Comparison of ENCODE assay signal across 8 cellular contexts in genomic region chr19:17281391-17282304, GRCh38. TPM values are rescaled to one million over a fixed set of nuclear protein-coding genes. Genes with fewer than 3 reads are reported as not detected.
A peak's percentile ranks its signal among the peaks of the same experiment; 100 is the strongest.
DNase-seq lines count a peak whose midpoint lies in the region; ATAC-seq and TF ChIP-seq lines count a peak whose summit lies in the region.

TSS of gene ANKLE1 (plus strand) at chr19:17281901. CDS start at chr19:17281921, 20 bp downstream.

- H3K27ac ChIP-seq in gastroesophageal sphincter, result no peak within 1 kb of the TSS
- H3K27ac ChIP-seq in prostate gland, result no peak within 1 kb of the TSS

- POLR2A ChIA-PET in activated CD8-positive, alpha-beta memory T cell treated with anti-CD3 and anti-CD28 coated beads for 36 hours (lab: Charles Lee), result interaction anchor here (0.6 to 1.0 kb wide), 2 partner anchors 15 to 16 kb away, joined by 3 to 6 read pairs; no protein-coding TSS in a partner anchor

- 0 to 25% methylated on average over 1 to 4 of the region's 75 CpGs for WGBS in gastroesophageal sphincter (ENCODE audit: low coverage in 1 of 2), 2 donors
- 10% methylated on average over 55 of the region's 75 CpGs for WGBS in prostate gland

- ATAC-seq in gastroesophageal sphincter, result no peak
- ATAC-seq in GM21515 (IDR thresholded peaks at IDR 0.05; ENCODE audit: unreplicated experiment), result no peak
- no peak for ATAC-seq in HG02678 (IDR thresholded peaks at IDR 0.05; ENCODE audit: unreplicated experiment)

- CTCF ChIA-PET in activated CD8-positive, alpha-beta memory T cell treated with anti-CD3 and anti-CD28 coated beads for 36 hours (lab: Charles Lee), result interaction anchor here (0.6 to 3.5 kb wide), 24 partner anchors 8 to 1667 kb away, joined by 3 to 35 read pairs (median 5); partner anchors contain the start of genes BABAM1 and MRPL34

- DNase-seq in NCI-H1417 (lab: John Stamatoyannopoulos, UW) (peak in 2 of 3 experiments; percentile 52 to 57), NCI-H1417 treated with DMSO at 0.1 percent for 48 hours (lab: John Stamatoyannopoulos, UW) (no peak), LNCaP clone FGC (ENCODE audit: low read depth) (no peak), prostate gland (ENCODE audit: low spot score) (no peak)

- peaks cover 0 to 19% (median 17%) of the 10 kb centered on the region in 3 donors for H3K4me1 ChIP-seq in gastroesophageal sphincter
- peaks cover 6% of the 10 kb centered on the region for H3K4me1 ChIP-seq in prostate gland (replicated peaks)

- intact Hi-C loops in prostate gland (cut with DNase I), result loop anchor here (5.0 kb wide), 2 partner anchors 74 to 214 kb away; no protein-coding TSS in a partner anchor

- TF ChIP-seq EP300 in gastroesophageal sphincter (IDR thresholded peaks at IDR 0.05), result no peak

- TF ChIP-seq POLR2A in gastroesophageal sphincter (IDR thresholded peaks at IDR 0.05) (no peak), prostate gland (IDR thresholded peaks at IDR 0.05) (no peak)

- peak within 1 kb of the TSS; percentile 52 for H3K4me3 ChIP-seq in LNCaP clone FGC (ENCODE audit: low read depth, low read length)
- peak within 1 kb of the TSS; percentile 5 to 43 for H3K4me3 ChIP-seq in gastroesophageal sphincter
- peak within 1 kb of the TSS; percentile 0 to 12 for H3K4me3 ChIP-seq in prostate gland

- H3K27me3 ChIP-seq in gastroesophageal sphincter (peaks cover 26% of the 10 kb centered on the region), prostate gland (replicated peaks; ENCODE audit: insufficient read depth) (no peaks in the 10 kb centered on the region)

- TF ChIP-seq CTCF in LNCaP clone FGC (IDR thresholded peaks at IDR 0.05; ENCODE audit: control insufficient read depth, extremely low read depth, insufficient read depth), result no peak
- no peak for TF ChIP-seq CTCF in gastroesophageal sphincter (IDR thresholded peaks at IDR 0.05)
- TF ChIP-seq CTCF in prostate gland (IDR thresholded peaks at IDR 0.05), result no peak

- H3K36me3 ChIP-seq in gastroesophageal sphincter, result peaks cover 0 to 32% of the 10 kb centered on the region in 2 donors
- H3K36me3 ChIP-seq in prostate gland, result no peaks in the 10 kb centered on the region

- H3K9me3 ChIP-seq in gastroesophageal sphincter, result no peaks in the 10 kb centered on the region
- no peaks in the 10 kb centered on the region for H3K9me3 ChIP-seq in prostate gland

RNA-seq across cellular contexts. Expression of gene ANKLE1, which starts in this region (rescaled TPM):
- total RNA-seq in activated CD8-positive, alpha-beta memory T cell treated with anti-CD3 and anti-CD28 coated beads for 36 hours, result 10 to 100 TPM; 20.6 to 21.0 TPM
- under 1 TPM in 2 of 4 donors, not detected in 2; 0.39 to 0.81 TPM for total RNA-seq in gastroesophageal sphincter
- total RNA-seq in prostate gland, result 1 to 10 TPM in 1 of 2 donors, under 1 TPM in 1; 0.64 to 1.2 TPM

Comparison
In these comparisons a context has a peak if more than half of its experiments do, and no peak if none do; other contexts are left out.
1. RNA of gene ANKLE1 (total RNA-seq): 20.6 to 21.0 TPM in activated CD8-positive, alpha-beta memory T cell treated with anti-CD3 and anti-CD28 coated beads for 36 hours; 0.64 to 1.2 TPM in prostate gland and 0.39 to 0.81 TPM in gastroesophageal sphincter; every median in the first group is over 4 times any median in the second.
2. DNase-seq: peak in NCI-H1417 (2 of 3); none in NCI-H1417 treated with DMSO at 0.1 percent for 48 hours (single experiment), LNCaP clone FGC (single experiment) and prostate gland (single experiment).
3. Peak in every context shown above with its lines, with median percentiles within 50 percentile points of each other: H3K4me3 ChIP-seq.